8 cellular contexts compared by ENCODE assay signal in genomic region chr14:99271288-99271941, GRCh38. TPM values are rescaled to one million over a fixed set of nuclear protein-coding genes. Genes with fewer than 3 reads are reported as not detected.
DNase-seq lines count a peak whose midpoint lies in the region; ATAC-seq, FAIRE-seq and TF ChIP-seq lines count a peak whose summit lies in the region.

No MANE protein-coding gene starts in this region.

- H3K9me3 ChIP-seq in Panc1 (ENCODE audit: control insufficient read depth, insufficient read depth, low read depth, low read length) (no peaks in the 10 kb centered on the region), esophagus squamous epithelium (no peaks in the 10 kb centered on the region), psoas muscle (no peaks in the 10 kb centered on the region), kidney (ENCODE audit: control insufficient read depth in 1 of 2, low read length in 2 of 2) (no peaks in the 10 kb centered on the region)

- intact Hi-C loops in Panc1 (cut with micrococcal nuclease; ENCODE audit: unreplicated experiment) (no loop called here), esophagus squamous epithelium (cut with DNase I) (loop anchor here (10.0 kb wide), 1 partner anchor 1137 kb away; no protein-coding TSS in a partner anchor), psoas muscle (cut with DNase I) (no loop called here), kidney (cut with DNase I) (no loop called here)

- in situ Hi-C loops in Panc1 (cut with HindIII; ENCODE audit: low pct_unique_long_range_greater_than_20kb, low sequenced_read_pairs): no loop called here

- no peak for TF ChIP-seq POLR2A in esophagus squamous epithelium (IDR thresholded peaks at IDR 0.05)

- 0 to 1% methylated on average over 25 to 27 of the region's 27 CpGs for WGBS in esophagus squamous epithelium, 2 donors
- 1 to 2% (median 2%) methylated on average over 23 to 27 of the region's 27 CpGs for WGBS in psoas muscle, 3 donors

- H3K4me1 ChIP-seq in Panc1 (ENCODE audit: control insufficient read depth, insufficient read depth, low read length) (peaks cover 2% of the 10 kb centered on the region; the same call in 1 of the 2 replicates), esophagus squamous epithelium (peaks cover 20 to 86% (median 31%) of the 10 kb centered on the region in 3 donors), psoas muscle (peaks cover 12% of the 10 kb centered on the region), kidney (ENCODE audit: control insufficient read depth in 1 of 2, insufficient read depth in 1 of 2, low read depth in 1 of 2, low read length in 2 of 2) (peaks cover 0 to 15% of the 10 kb centered on the region in 2 donors)

- no peak for ATAC-seq in Panc1
- ATAC-seq in psoas muscle: no peak

- H3K27me3 ChIP-seq in Panc1 (ENCODE audit: control insufficient read depth, insufficient read depth, low read length): peaks cover 15% of the 10 kb centered on the region; the same call in 1 of the 2 replicates
- H3K27me3 ChIP-seq in esophagus squamous epithelium: peaks cover 0 to 84% (median 0%) of the 10 kb centered on the region in 4 donors
- H3K27me3 ChIP-seq in psoas muscle (ENCODE audit: insufficient read depth in 3 of 3, low read length in 2 of 3): peaks cover 13 to 97% (median 39%) of the 10 kb centered on the region in 3 donors

- TF ChIP-seq CTCF in Panc1 (IDR thresholded peaks at IDR 0.05) (no peak), esophagus squamous epithelium (IDR thresholded peaks at IDR 0.05) (no peak), psoas muscle (IDR thresholded peaks at IDR 0.05) (no peak), kidney (IDR thresholded peaks at IDR 0.05; ENCODE audit: borderline replicate concordance, extremely low read depth, insufficient read depth) (no peak)

- H3K4me3 ChIP-seq in GM08714 (ENCODE audit: low read length) (peak overlapping the region; percentile 87), Panc1 (ENCODE audit: low read depth in 2 of 2, low read length in 2 of 2) (peak overlapping the region; percentile 44 to 57), esophagus squamous epithelium (peak overlapping the region; percentile 65 to 90 (median 80)), psoas muscle (peak overlapping the region; percentile 58), kidney (ENCODE audit: low read length in 2 of 2) (peak overlapping the region in 1 of 2 donors; percentile 54)

- H3K27ac ChIP-seq in Panc1 (ENCODE audit: low read length) (no peak overlapping the region), esophagus squamous epithelium (peak overlapping the region; percentile 85 to 92 (median 88)), psoas muscle (no peak overlapping the region), kidney (ENCODE audit: low read depth in 2 of 2, low read length in 2 of 2) (no peak overlapping the region)

- H3K36me3 ChIP-seq in Panc1 (ENCODE audit: control insufficient read depth, insufficient read depth, low read length) (no peaks in the 10 kb centered on the region), esophagus squamous epithelium (no peaks in the 10 kb centered on the region), psoas muscle (ENCODE audit: insufficient read depth in 1 of 2, low read depth in 1 of 2) (no peaks in the 10 kb centered on the region), kidney (ENCODE audit: control insufficient read depth in 1 of 2, insufficient read depth in 2 of 2, low read length in 2 of 2) (no peaks in the 10 kb centered on the region)

- H3K9ac ChIP-seq in kidney (ENCODE audit: low read length in 2 of 2): no peak overlapping the region

- BruUV-seq in Panc1 (replicated peaks; lab: Mats Ljungman, UMichigan): no TSS peak

- POLR2A ChIA-PET in Panc1 (lab: Charles Lee): no interaction called here

- no peak for FAIRE-seq in kidney (lab: Jason Lieb, UNC)

- CTCF ChIA-PET in Panc1 (lab: Charles Lee): no interaction called here

- DNase-seq in Panc1 (ENCODE audit: low read depth, low spot score) (no peak), esophagus squamous epithelium (lab: John Stamatoyannopoulos, UW) (no peak), psoas muscle (no peak), globus pallidus (ENCODE audit: low spot score) (no peak), NCI-H1930 (lab: John Stamatoyannopoulos, UW) (no peak), NCI-H510A (lab: John Stamatoyannopoulos, UW) (no peak), kidney (no peak)

RNA-seq across cellular contexts. Expression of gene BCL11B, which starts 0.6 kb away (rescaled TPM):
- total RNA-seq in Panc1 (2021; ENCODE audit: unreplicated experiment) (0.23 TPM), esophagus squamous epithelium (10 to 100 TPM; 10.1 to 19.3 (median 12.9) TPM), psoas muscle (under 1 TPM in 3 of 4 donors, not detected in 1; 0.15 to 0.34 (median 0.17) TPM), kidney (3.3 TPM)
- not detected for polyA plus RNA-seq in Panc1 (2012; ENCODE audit: insufficient read length)
- polyA plus RNA-seq in psoas muscle (under 1 TPM in 2 of 3 donors, not detected in 1; 0.01 to 0.03 TPM), kidney (ENCODE audit: insufficient read depth, low read depth, low replicate concordance) (0.13 TPM)

Comparison
In these comparisons a context has a peak if more than half of its experiments do, and no peak if none do; other contexts are left out.
1. H3K27ac ChIP-seq: peak in esophagus squamous epithelium (4 of 4); none in Panc1 (single experiment), psoas muscle (single experiment) and kidney (0 of 2).